8 cellular contexts compared by ENCODE assay signal in the genomic region with DNA sequence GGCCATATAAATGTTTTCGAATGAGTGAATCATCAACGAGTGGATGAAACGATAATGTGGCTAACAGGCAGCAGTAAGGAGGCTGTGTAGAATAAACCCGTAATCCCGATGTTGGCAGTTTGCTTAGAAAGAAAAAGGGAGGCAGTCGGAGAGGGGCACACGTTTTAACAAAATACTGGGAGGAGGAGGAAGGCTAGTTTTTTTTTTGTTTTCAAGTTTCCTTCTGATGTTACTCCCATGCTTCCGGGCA. TPM values are rescaled to one million over a fixed set of nuclear protein-coding genes. Genes with fewer than 3 reads are reported as not detected.
A peak's percentile ranks its signal among the peaks of the same experiment; 100 is the strongest.
DNase-seq lines count a peak whose midpoint lies in the region; ATAC-seq and TF ChIP-seq lines count a peak whose summit lies in the region.

No MANE protein-coding gene starts in this region.

- CTCF ChIA-PET in activated naive CD4-positive, alpha-beta T cell treated with anti-CD3 and anti-CD28 coated beads for 36 hours (lab: Charles Lee) = interaction anchor here (1.3 kb wide), 1 partner anchor 14 kb away, joined by 5 read pairs; no protein-coding TSS in a partner anchor

- H3K36me3 Mint-ChIP-seq in activated naive CD4-positive, alpha-beta T cell treated with anti-CD3 and anti-CD28 coated beads for 36 hours (ENCODE audit: low read depth) = peaks cover 24% of the 10 kb centered on the region
- H3K36me3 Mint-ChIP-seq in type B pancreatic cell = peaks cover 25% of the 10 kb centered on the region

- H3K27me3 Mint-ChIP-seq in activated naive CD4-positive, alpha-beta T cell treated with anti-CD3 and anti-CD28 coated beads for 36 hours (ENCODE audit: low read depth) = no peaks in the 10 kb centered on the region
- no peaks in the 10 kb centered on the region for H3K27me3 Mint-ChIP-seq in type B pancreatic cell

- H3K36me3 ChIP-seq in left lung = no peaks in the 10 kb centered on the region

- peak; percentile 10 for ATAC-seq in left lung
- ATAC-seq in GM19023 (IDR thresholded peaks at IDR 0.05; ENCODE audit: unreplicated experiment) = no peak

- no peaks in the 10 kb centered on the region for H3K27me3 ChIP-seq in left lung

- no peaks in the 10 kb centered on the region for H3K9me3 Mint-ChIP-seq in activated naive CD4-positive, alpha-beta T cell treated with anti-CD3 and anti-CD28 coated beads for 36 hours
- peaks cover 5% of the 10 kb centered on the region for H3K9me3 Mint-ChIP-seq in type B pancreatic cell

- no peak for DNase-seq in activated naive CD4-positive, alpha-beta T cell treated with anti-CD3 and anti-CD28 coated beads for 36 hours
- DNase-seq in activated naive CD4-positive, alpha-beta T cell treated with Interleukin-2 at 50 U/mL for 16 hours = no peak
- DNase-seq in left lung = no peak
- no peak for DNase-seq in type B pancreatic cell (ENCODE audit: extremely low spot score, unreplicated experiment)
- no peak for DNase-seq in NCI-H1694 (lab: John Stamatoyannopoulos, UW)
- no peak for DNase-seq in HuH-7 (ENCODE audit: low spot score)

- TF ChIP-seq CTCF in left lung (IDR thresholded peaks at IDR 0.05) = no peak
- TF ChIP-seq CTCF in type B pancreatic cell (conservative IDR thresholded peaks at IDR 0.05) = no peak

- peaks cover 8 to 19% of the 10 kb centered on the region in 2 donors for H3K4me1 ChIP-seq in left lung

- peak overlapping the region; percentile 90 for H3K4me3 Mint-ChIP-seq in activated naive CD4-positive, alpha-beta T cell treated with anti-CD3 and anti-CD28 coated beads for 36 hours
- H3K4me3 Mint-ChIP-seq in type B pancreatic cell = peak overlapping the region; percentile 97

- peak overlapping the region; percentile 97 for H3K27ac Mint-ChIP-seq in activated naive CD4-positive, alpha-beta T cell treated with anti-CD3 and anti-CD28 coated beads for 36 hours
- H3K27ac Mint-ChIP-seq in type B pancreatic cell = peak overlapping the region; percentile 97

- peaks cover 35% of the 10 kb centered on the region for H3K4me1 Mint-ChIP-seq in activated naive CD4-positive, alpha-beta T cell treated with anti-CD3 and anti-CD28 coated beads for 36 hours (ENCODE audit: low read depth)
- peaks cover 19% of the 10 kb centered on the region for H3K4me1 Mint-ChIP-seq in type B pancreatic cell (ENCODE audit: unreplicated experiment)

- H3K9me3 ChIP-seq in left lung = no peaks in the 10 kb centered on the region

- peak overlapping the region; percentile 96 to 98 for H3K4me3 ChIP-seq in left lung

- intact Hi-C loops in activated naive CD4-positive, alpha-beta T cell treated with anti-CD3 and anti-CD28 coated beads for 36 hours (cut with micrococcal nuclease) = loop anchor here (2.0 to 5.0 kb wide), 3 partner anchors 365 to 485 kb away; a partner anchor contains a TSS
- intact Hi-C loops in left lung (cut with DNase I) = no loop called here

- H3K27ac ChIP-seq in angular gyrus (ENCODE audit: low read depth, low read length) = peak overlapping the region; percentile 70
- H3K27ac ChIP-seq in left lung = no peak overlapping the region

RNA-seq across cellular contexts. Expression of a gene that starts 0.5 kb away (rescaled TPM):
- total RNA-seq in activated naive CD4-positive, alpha-beta T cell treated with anti-CD3 and anti-CD28 coated beads for 36 hours = 10 to 100 TPM; 42.7 to 43.3 TPM
- 10 to 100 TPM; 16.2 to 19.5 TPM for total RNA-seq in left lung
- total RNA-seq in type B pancreatic cell (ENCODE audit: low replicate concordance) = 32.5 and 53.3 TPM in 2 replicates

RNA-seq across cellular contexts. Expression of a gene that starts 33.4 kb away (rescaled TPM):
- total RNA-seq in activated naive CD4-positive, alpha-beta T cell treated with anti-CD3 and anti-CD28 coated beads for 36 hours = under 1 TPM; 0.17 to 0.30 TPM
- total RNA-seq in left lung (100 to 1,000 TPM; 135 to 201 TPM), type B pancreatic cell (ENCODE audit: low replicate concordance) (171 and 340 TPM in 2 replicates)

Comparison
In these comparisons a context has a peak if more than half of its experiments do, and no peak if none do; other contexts are left out.
1. RNA of a gene that starts 33.4 kb away (total RNA-seq): 135 to 201 TPM in left lung and 171 to 340 TPM in type B pancreatic cell; 0.17 to 0.30 TPM in activated naive CD4-positive, alpha-beta T cell treated with anti-CD3 and anti-CD28 coated beads for 36 hours; every median in the first group is over 100 times any median in the second.